Comparison of ENCODE assay signal across 10 cellular contexts in genomic region chr18:43279015-43279758, GRCh38. TPM values are rescaled to one million over a fixed set of nuclear protein-coding genes. Genes with fewer than 3 reads are reported as not detected.
A peak's percentile ranks its signal among the peaks of the same experiment; 100 is the strongest.
DNase-seq lines count a peak whose midpoint lies in the region; ATAC-seq and TF ChIP-seq lines count a peak whose summit lies in the region.
"Had no signal": no experiment of that assay in that cellular context is flagged by ENCODE, and none has a peak within 500 bp of the region (broad histone marks: within the 10 kb centered on the region; RNA-seq: fewer than 3 reads in every experiment).

No MANE protein-coding gene starts in this region.

- no peak overlapping the region for H2BK15ac ChIP-seq in mesenchymal stem cell (ENCODE audit: low read depth, poor library complexity, severe bottlenecking)

- H3K27me3 Mint-ChIP-seq in CD4-positive, alpha-beta memory T cell = peaks cover 0 to 2% of the 10 kb centered on the region in 2 donors
- H3K27me3 Mint-ChIP-seq in activated naive CD8-positive, alpha-beta T cell treated with anti-CD3 and anti-CD28 coated beads for 36 hours = peaks cover 20% of the 10 kb centered on the region

- H3K14ac ChIP-seq in mesenchymal stem cell (ENCODE audit: low read length in 2 of 2) = no peak overlapping the region

- WGBS in mesenchymal stem cell = 15% methylated on average over 3 of the region's 6 CpGs

- H3K36me3 ChIP-seq in RWPE2 (ENCODE audit: low read depth) (no peaks in the 10 kb centered on the region), mesenchymal stem cell (ENCODE audit: control insufficient read depth in 1 of 2, insufficient read depth in 2 of 2, low read depth in 1 of 2, low read length in 2 of 2) (no peaks in the 10 kb centered on the region), gastrocnemius medialis (no peaks in the 10 kb centered on the region)
- H3K36me3 ChIP-seq in CD4-positive, alpha-beta memory T cell (ENCODE audit: insufficient read depth, low read length) = no peaks in the 10 kb centered on the region
- H3K36me3 ChIP-seq: lower lobe of right lung had no signal

- CTCF ChIA-PET in CD4-positive, alpha-beta memory T cell (lab: Charles Lee; ENCODE audit: partially characterized antibody) = interaction anchor here (1.1 kb wide), 1 partner anchor 8 kb away, joined by 4 read pairs; no protein-coding TSS in a partner anchor

- ATAC-seq in GM18861 (IDR thresholded peaks at IDR 0.05; ENCODE audit: unreplicated experiment) = peak; percentile 75
- peak; percentile 42; the same call in 1 of the 3 replicates for ATAC-seq in RWPE2 (ENCODE audit: low read depth)
- ATAC-seq in gastrocnemius medialis = no peak

- TF ChIP-seq POLR2A in gastrocnemius medialis (IDR thresholded peaks at IDR 0.05) = no peak

- H3K4me1 Mint-ChIP-seq in CD4-positive, alpha-beta memory T cell = no peaks in the 10 kb centered on the region
- H3K4me1 Mint-ChIP-seq in activated naive CD8-positive, alpha-beta T cell treated with anti-CD3 and anti-CD28 coated beads for 36 hours = peaks cover 3% of the 10 kb centered on the region

- peaks cover 0 to 10% (median 1%) of the 10 kb centered on the region in 8 donors for H3K9me3 Mint-ChIP-seq in CD4-positive, alpha-beta memory T cell
- H3K9me3 Mint-ChIP-seq in activated naive CD8-positive, alpha-beta T cell treated with anti-CD3 and anti-CD28 coated beads for 36 hours = no peaks in the 10 kb centered on the region

- H3K4me2 ChIP-seq in mesenchymal stem cell (ENCODE audit: low read length, poor library complexity, severe bottlenecking) = no peak overlapping the region

- no peak overlapping the region for H2BK5ac ChIP-seq in mesenchymal stem cell (ENCODE audit: low read depth, low read length, poor library complexity, severe bottlenecking)

- in situ Hi-C loops in gastrocnemius medialis (cut with MboI; ENCODE audit: low sequenced_read_pairs in 4 of 4) = no loop called here

- no peak overlapping the region for H3K27ac Mint-ChIP-seq in CD4-positive, alpha-beta memory T cell
- H3K27ac Mint-ChIP-seq in activated naive CD8-positive, alpha-beta T cell treated with anti-CD3 and anti-CD28 coated beads for 36 hours = no peak overlapping the region

- no peak overlapping the region for H3K27ac ChIP-seq in RWPE2 (ENCODE audit: poor library complexity, severe bottlenecking)
- H3K27ac ChIP-seq in mesenchymal stem cell (ENCODE audit: low read length, poor library complexity, severe bottlenecking) = no peak overlapping the region
- no peak overlapping the region for H3K27ac ChIP-seq in CD4-positive, alpha-beta memory T cell (ENCODE audit: low read depth, low read length)
- H3K27ac ChIP-seq in gastrocnemius medialis = no peak overlapping the region
- H3K27ac ChIP-seq: lower lobe of right lung had no signal

- no peak overlapping the region for H3K9ac ChIP-seq in mesenchymal stem cell (ENCODE audit: low read length)

- no peak overlapping the region for H2AK5ac ChIP-seq in mesenchymal stem cell (ENCODE audit: low read length, severe bottlenecking)

- POLR2A ChIA-PET in CD4-positive, alpha-beta memory T cell (lab: Charles Lee; ENCODE audit: partially characterized antibody) = no interaction called here

- H3K18ac ChIP-seq in mesenchymal stem cell (ENCODE audit: low read depth in 1 of 2, low read length in 2 of 2) = no peak overlapping the region

- no peak overlapping the region for H3K23ac ChIP-seq in mesenchymal stem cell (ENCODE audit: low read length in 2 of 2)

- no peaks in the 10 kb centered on the region for H3K4me1 ChIP-seq in RWPE2 (ENCODE audit: insufficient read depth, poor library complexity, severe bottlenecking)
- peaks cover 2% of the 10 kb centered on the region for H3K4me1 ChIP-seq in mesenchymal stem cell (ENCODE audit: control insufficient read depth, insufficient read depth, low read depth, low read length)
- H3K4me1 ChIP-seq in CD4-positive, alpha-beta memory T cell (ENCODE audit: insufficient read depth, low read length) = no peaks in the 10 kb centered on the region
- H3K4me1 ChIP-seq in gastrocnemius medialis = no peaks in the 10 kb centered on the region
- H3K4me1 ChIP-seq: lower lobe of right lung had no signal

- intact Hi-C loops in CD4-positive, alpha-beta memory T cell (cut with micrococcal nuclease) = no loop called here
- intact Hi-C loops in gastrocnemius medialis (cut with DNase I; ENCODE audit: low total_unique reads) = no loop called here

- no peak overlapping the region for H4K8ac ChIP-seq in mesenchymal stem cell (ENCODE audit: low read length)

- H3K27me3 ChIP-seq in RWPE2 (ENCODE audit: insufficient read depth, poor library complexity, severe bottlenecking) = peaks cover 13% of the 10 kb centered on the region
- H3K27me3 ChIP-seq in mesenchymal stem cell (ENCODE audit: control insufficient read depth in 1 of 2, insufficient read depth in 1 of 2, low read length in 2 of 2) = peaks cover 4 to 22% of the 10 kb centered on the region in 2 experiments
- H3K27me3 ChIP-seq in CD4-positive, alpha-beta memory T cell (ENCODE audit: insufficient read depth, low read length) = no peaks in the 10 kb centered on the region
- peaks cover 0 to 6% (median 0%) of the 10 kb centered on the region in 3 donors for H3K27me3 ChIP-seq in gastrocnemius medialis

- no peaks in the 10 kb centered on the region for H3K79me1 ChIP-seq in mesenchymal stem cell (replicated peaks; ENCODE audit: low read length, poor library complexity, severe bottlenecking)

- no peak overlapping the region for H2BK12ac ChIP-seq in mesenchymal stem cell (ENCODE audit: low read length in 2 of 2)

- peak; percentile 6 for DNase-seq in MV-4-11 (lab: John Stamatoyannopoulos, UW)
- DNase-seq in RWPE2 (ENCODE audit: low spot score) = no peak
- peak; percentile 57 for DNase-seq in mesenchymal stem cell
- DNase-seq in CD4-positive, alpha-beta memory T cell = no peak
- no peak for DNase-seq in activated naive CD8-positive, alpha-beta T cell treated with anti-CD3 and anti-CD28 coated beads for 36 hours
- no peak for DNase-seq in stimulated activated CD4-positive, alpha-beta T cell treated with anti-CD3 and anti-CD28 coated beads, Interleukin-12 subunit alpha, Interleukin-12 subunit beta, amount 100 ng/mL, for 4 hours
- DNase-seq in gastrocnemius medialis = no peak
- DNase-seq: lower lobe of right lung had no signal

- no peak for TF ChIP-seq CTCF in RWPE2 (IDR thresholded peaks at IDR 0.05; ENCODE audit: poor library complexity, severe bottlenecking)
- no peak for TF ChIP-seq CTCF in gastrocnemius medialis (IDR thresholded peaks at IDR 0.05 in 4 of 5, conservative IDR thresholded peaks at IDR 0.05 in 1 of 5)

- no peak overlapping the region for H3K4me3 Mint-ChIP-seq in CD4-positive, alpha-beta memory T cell
- no peak overlapping the region for H3K4me3 Mint-ChIP-seq in activated naive CD8-positive, alpha-beta T cell treated with anti-CD3 and anti-CD28 coated beads for 36 hours

- H3K36me3 Mint-ChIP-seq in CD4-positive, alpha-beta memory T cell = no peaks in the 10 kb centered on the region
- no peaks in the 10 kb centered on the region for H3K36me3 Mint-ChIP-seq in activated naive CD8-positive, alpha-beta T cell treated with anti-CD3 and anti-CD28 coated beads for 36 hours

- no peak overlapping the region for H3K4ac ChIP-seq in mesenchymal stem cell (ENCODE audit: low read depth in 1 of 2, low read length in 2 of 2)

- H2AFZ ChIP-seq in mesenchymal stem cell (ENCODE audit: low read depth, low read length) = no peak overlapping the region

- no peak overlapping the region for H4K91ac ChIP-seq in mesenchymal stem cell (ENCODE audit: low read length)

- no peak overlapping the region for H2BK120ac ChIP-seq in mesenchymal stem cell (ENCODE audit: low read depth, low read length)

- no peak overlapping the region for H3K4me3 ChIP-seq in RWPE2 (ENCODE audit: severe bottlenecking)
- H3K4me3 ChIP-seq in mesenchymal stem cell (ENCODE audit: insufficient read depth in 1 of 2, low read depth in 1 of 2, low read length in 2 of 2) = no peak overlapping the region
- H3K4me3 ChIP-seq in CD4-positive, alpha-beta memory T cell (ENCODE audit: low read length in 2 of 2) = no peak overlapping the region
- no peak overlapping the region for H3K4me3 ChIP-seq in gastrocnemius medialis
- H3K4me3 ChIP-seq: lower lobe of right lung had no signal

- H3K9me3 ChIP-seq in RWPE2 (ENCODE audit: severe bottlenecking) (no peaks in the 10 kb centered on the region), mesenchymal stem cell (ENCODE audit: control insufficient read depth, low read length) (no peaks in the 10 kb centered on the region), gastrocnemius medialis (no peaks in the 10 kb centered on the region)
- no peaks in the 10 kb centered on the region for H3K9me3 ChIP-seq in CD4-positive, alpha-beta memory T cell (ENCODE audit: control insufficient read depth in 1 of 2, low read length in 2 of 2)
- H3K9me3 ChIP-seq: lower lobe of right lung had no signal

RNA-seq across cellular contexts. Expression of gene SYT4, which starts 1.9 kb away (rescaled TPM):
- 21.1 TPM for polyA plus RNA-seq in mesenchymal stem cell (2013, experiment 1 of 2)
- 21.0 TPM for polyA plus RNA-seq in mesenchymal stem cell (2013, experiment 2 of 2)
- not detected for total RNA-seq in CD4-positive, alpha-beta memory T cell
- not detected for polyA plus RNA-seq in CD4-positive, alpha-beta memory T cell
- total RNA-seq in activated naive CD8-positive, alpha-beta T cell treated with anti-CD3 and anti-CD28 coated beads for 36 hours = not detected
- not detected for total RNA-seq in gastrocnemius medialis
- total RNA-seq: activated CD8-positive, alpha-beta memory T cell treated with anti-CD3 and anti-CD28 coated beads for 36 hours; lower lobe of right lung had no signal

Comparison
In these comparisons a context has a peak if more than half of its experiments do, and no peak if none do; other contexts are left out.
1. ATAC-seq: peak in GM18861 (single experiment) and RWPE2 (single experiment); none in gastrocnemius medialis (0 of 2).
2. DNase-seq: peak in MV-4-11 (single experiment) and mesenchymal stem cell (single experiment); none in RWPE2 (single experiment), CD4-positive, alpha-beta memory T cell (0 of 5), activated naive CD8-positive, alpha-beta T cell treated with anti-CD3 and anti-CD28 coated beads for 36 hours (single experiment), stimulated activated CD4-positive, alpha-beta T cell treated with anti-CD3 and anti-CD28 coated beads, Interleukin-12 subunit alpha, Interleukin-12 subunit beta, amount 100 ng/mL, for 4 hours (single experiment) and gastrocnemius medialis (0 of 2).